8 cellular contexts compared by ENCODE assay signal in genomic region chr1:93078935-93079654, GRCh38. TPM values are rescaled to one million over a fixed set of nuclear protein-coding genes. Genes with fewer than 3 reads are reported as not detected.
DNase-seq lines count a peak whose midpoint lies in the region; ATAC-seq and TF ChIP-seq lines count a peak whose summit lies in the region.

Gene MTF2 (plus strand): TSS chr1:93079283. CDS start chr1:93079527, 244 bp downstream.

- TF ChIP-seq RAD21 in liver (IDR thresholded peaks at IDR 0.05): peak; percentile 56 to 70

- peak within 1 kb of the TSS; percentile 58 to 99 (median 86) for H3K4me3 ChIP-seq in dorsolateral prefrontal cortex
- peak within 1 kb of the TSS; percentile 56 to 92 (median 82) for H3K4me3 ChIP-seq in liver (ENCODE audit: low read depth in 1 of 3, low read length in 3 of 3)

- H3K9ac ChIP-seq in liver (ENCODE audit: low read depth in 1 of 2, low read length in 2 of 2): peak within 1 kb of the TSS; percentile 93 to 99

- intact Hi-C loops in CD4-positive, alpha-beta T cell (cut with DNase I, micrococcal nuclease): loop anchor here (2.0 to 10.0 kb wide), 7 partner anchors 36 to 766 kb away; partner anchors contain the start of genes CCDC18 (in 2 of the 2), TMED5 (in 2 of the 2), DIPK1A (in 1 of the 2) and DR1 (in 1 of the 2)
- intact Hi-C loops in dorsolateral prefrontal cortex (cut with DNase I): loop anchor here (1.0 to 5.0 kb wide), 4 partner anchors 101 to 268 kb away; partner anchors contain the start of genes CCDC18 (in 2 of the 2), TMED5 (in 2 of the 2) and DR1 (in 1 of the 2)

- CTCF ChIA-PET in CD4-positive, alpha-beta T cell (lab: Charles Lee): interaction anchor here (0.8 to 2.3 kb wide), 7 partner anchors 10 to 765 kb away, joined by 3 to 9 read pairs (median 4); partner anchors contain the start of gene RPL5

- DNase-seq in CD4-positive, alpha-beta T cell: peak; percentile 87 to 95 (median 92)
- DNase-seq in HK-2 (ENCODE audit: unreplicated experiment) (peak; percentile 95), NCI-H82 treated with DMSO at 0.1 percent for 48 hours (lab: John Stamatoyannopoulos, UW; ENCODE audit: unreplicated experiment) (peak; percentile 89), dorsolateral prefrontal cortex (peak; percentile 89 to 96 (median 94))
- DNase-seq in activated CD4-positive, alpha-beta T cell treated with anti-CD3 and anti-CD28 coated beads, Interleukin-2, amount 50 U/mL, for 48 hours: peak; percentile 95 to 96
- peak; percentile 94 for DNase-seq in stimulated activated CD4-positive, alpha-beta T cell treated with anti-CD3 and anti-CD28 coated beads, Interleukin-4, amount 100 ng/mL, for 1 hour

- POLR2A ChIA-PET in CD4-positive, alpha-beta T cell (lab: Charles Lee): interaction anchor here (0.6 to 3.9 kb wide), 31 partner anchors 9 to 1886 kb away, joined by 3 to 42 read pairs (median 5); partner anchors contain the start of genes DIPK1A, DNTTIP2, DR1 and RPL5

- H3K9me3 Mint-ChIP-seq in CD4-positive, alpha-beta T cell: no peaks in the 10 kb centered on the region

- peak within 1 kb of the TSS; percentile 96 for H3K27ac Mint-ChIP-seq in CD4-positive, alpha-beta T cell

- H3K4me3 Mint-ChIP-seq in CD4-positive, alpha-beta T cell: peak within 1 kb of the TSS; percentile 99

- H3K36me3 ChIP-seq in liver (ENCODE audit: control insufficient read depth in 4 of 4, insufficient read depth in 3 of 4, low read depth in 1 of 4, low read length in 3 of 4): no peaks in the 10 kb centered on the region

- H3K4me1 Mint-ChIP-seq in CD4-positive, alpha-beta T cell (ENCODE audit: low read depth): peaks cover 61% of the 10 kb centered on the region

- H3K27me3 Mint-ChIP-seq in CD4-positive, alpha-beta T cell: no peaks in the 10 kb centered on the region

- ATAC-seq in CD4-positive, alpha-beta T cell (ENCODE audit: poor library complexity): peak; percentile 85
- peak; percentile 85 for ATAC-seq in GM19452 (IDR thresholded peaks at IDR 0.05; ENCODE audit: unreplicated experiment)

- under 1% methylated on average over 51 of the region's 51 CpGs for WGBS in liver

- no peak for TF ChIP-seq CTCF in CD4-positive, alpha-beta T cell (IDR thresholded peaks at IDR 0.05)
- TF ChIP-seq CTCF in dorsolateral prefrontal cortex (IDR thresholded peaks at IDR 0.05 in 54 of 56, conservative IDR thresholded peaks at IDR 0.05 in 2 of 56; ENCODE audit: low read depth in 1 of 56, partially characterized antibody in 56 of 56): peak in 49 of 56 donors; percentile 5 to 60 (median 38)
- TF ChIP-seq CTCF in liver (IDR thresholded peaks at IDR 0.05; ENCODE audit: low read depth, low read length, missing input control): no peak

- peaks cover 0 to 24% (median 22%) of the 10 kb centered on the region in 4 donors for H3K4me1 ChIP-seq in liver (ENCODE audit: control insufficient read depth in 4 of 4, insufficient read depth in 4 of 4, low read length in 3 of 4)

- peak within 1 kb of the TSS; percentile 82 for H3K27ac ChIP-seq in CD4-positive, alpha-beta T cell (ENCODE audit: low read depth, low read length)
- H3K27ac ChIP-seq in dorsolateral prefrontal cortex (peak within 1 kb of the TSS; percentile 73 to 97 (median 89)), liver (ENCODE audit: low read depth in 1 of 2, low read length in 2 of 2) (peak within 1 kb of the TSS; percentile 82 to 90)

- H3K27me3 ChIP-seq in CD4-positive, alpha-beta T cell (ENCODE audit: control insufficient read depth, insufficient read depth, low read length): no peaks in the 10 kb centered on the region
- H3K27me3 ChIP-seq in dorsolateral prefrontal cortex: no peaks in the 10 kb centered on the region
- no peaks in the 10 kb centered on the region for H3K27me3 ChIP-seq in liver (ENCODE audit: control insufficient read depth in 4 of 4, insufficient read depth in 4 of 4, low read length in 3 of 4)

- no peaks in the 10 kb centered on the region for H3K9me3 ChIP-seq in CD4-positive, alpha-beta T cell (ENCODE audit: control insufficient read depth, low read length)
- H3K9me3 ChIP-seq in liver (ENCODE audit: control insufficient read depth in 4 of 4, low read length in 3 of 4): no peaks in the 10 kb centered on the region

- H3K36me3 Mint-ChIP-seq in CD4-positive, alpha-beta T cell (ENCODE audit: low read depth): peaks cover 38% of the 10 kb centered on the region

TF ChIP-seq in liver, 16 proteins besides CTCF, POLR2A, EP300 and RAD21:
- peak; percentile 51 for TF ChIP-seq NR2F2 (IDR thresholded peaks at IDR 0.05)
- peak; percentile 46 to 73 for TF ChIP-seq RXRA (IDR thresholded peaks at IDR 0.05)
- TF ChIP-seq ZBTB33 (IDR thresholded peaks at IDR 0.05): peak; percentile 82
- TF ChIP-seq YY1 (IDR thresholded peaks at IDR 0.05): peak; percentile 99
- TF ChIP-seq HNF4A (conservative IDR thresholded peaks at IDR 0.05): peak; percentile 37 to 55
- TF ChIP-seq HNF4G (IDR thresholded peaks at IDR 0.05): no peak
- peak; percentile 72 for TF ChIP-seq MAX (IDR thresholded peaks at IDR 0.05)
- TF ChIP-seq JUND (IDR thresholded peaks at IDR 0.05): peak in 1 of 2 donors; percentile 22
- TF ChIP-seq SP1 (IDR thresholded peaks at IDR 0.05): peak; percentile 83
- peak in 1 of 2 donors; percentile 68 for TF ChIP-seq GABPA (IDR thresholded peaks at IDR 0.05 in 1 of 2, conservative IDR thresholded peaks at IDR 0.05 in 1 of 2)
- peak; percentile 99 for TF ChIP-seq TAF1 (conservative IDR thresholded peaks at IDR 0.05)
- TF ChIP-seq ATF3 (IDR thresholded peaks at IDR 0.05): peak; percentile 72
- TF ChIP-seq FOXA2 (IDR thresholded peaks at IDR 0.05): no peak
- TF ChIP-seq EGR1 (IDR thresholded peaks at IDR 0.05; ENCODE audit: low read depth in 2 of 2): peak in 1 of 2 donors; percentile 40
- TF ChIP-seq REST (IDR thresholded peaks at IDR 0.05): peak; percentile 90
- no peak for TF ChIP-seq FOXA1 (IDR thresholded peaks at IDR 0.05)

RNA-seq across cellular contexts. Expression of gene MTF2, which starts in this region (rescaled TPM):
- 10 to 100 TPM; 37.9 to 39.3 TPM for total RNA-seq in CD4-positive, alpha-beta T cell
- total RNA-seq in dorsolateral prefrontal cortex: 10 to 100 TPM; 21.2 to 53.7 (median 32.4) TPM
- 10 to 100 TPM; 14.9 to 17.8 TPM for total RNA-seq in liver
- 10 to 100 TPM in 1 of 2 donors, 1 to 10 TPM in 1; 3.2 to 10.3 TPM for polyA plus RNA-seq in liver

Comparison
In these comparisons a context has a peak if more than half of its experiments do, and no peak if none do; other contexts are left out.
1. Peak in every context shown above with its lines: DNase-seq, ATAC-seq, H3K4me3 ChIP-seq and H3K27ac ChIP-seq.
2. CTCF ChIP-seq: peak in dorsolateral prefrontal cortex (49 of 56); none in CD4-positive, alpha-beta T cell (single experiment) and liver (single experiment).